12 cellular contexts compared by ENCODE assay signal in the genomic region with DNA sequence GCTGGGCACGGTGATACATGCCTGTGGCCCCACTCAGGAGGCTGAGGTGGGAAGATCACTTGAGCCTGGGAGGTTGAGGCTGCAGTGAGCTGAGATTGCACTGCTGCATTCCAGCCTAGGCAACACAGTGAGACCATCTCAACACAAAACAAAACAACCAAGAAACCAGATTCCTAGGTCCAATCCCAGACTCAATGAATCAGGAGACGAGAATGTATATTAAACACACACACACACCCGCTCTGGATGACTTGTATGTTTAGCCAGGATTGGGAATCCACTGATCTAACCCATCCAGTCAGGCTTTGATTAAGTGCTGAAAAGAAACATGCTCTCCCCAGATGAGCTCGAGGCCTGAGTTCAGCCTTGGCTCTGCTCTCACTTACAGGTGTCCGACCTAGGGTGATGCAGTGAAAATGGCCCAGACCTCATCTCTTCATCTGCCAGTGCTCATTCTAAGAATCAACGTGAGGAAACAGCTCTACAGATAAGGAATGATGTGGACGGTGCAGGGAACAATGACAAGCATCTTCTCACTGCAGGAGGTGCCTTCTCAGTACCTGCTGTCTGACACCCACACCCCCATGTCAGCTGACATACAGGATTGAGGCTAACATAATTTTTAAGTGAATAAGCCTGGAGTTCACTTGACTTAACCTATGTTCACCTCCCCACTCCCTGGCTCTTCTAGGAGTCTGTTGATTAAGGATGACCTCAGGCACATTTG. TPM values are rescaled to one million over a fixed set of nuclear protein-coding genes. Genes with fewer than 3 reads are reported as not detected.
DNase-seq lines count a peak whose midpoint lies in the region; ATAC-seq and TF ChIP-seq lines count a peak whose summit lies in the region.
"Had no signal": no experiment of that assay in that cellular context is flagged by ENCODE, and none has a peak within 500 bp of the region (broad histone marks: within the 10 kb centered on the region; RNA-seq: fewer than 3 reads in every experiment).

No MANE protein-coding gene starts in this region.

- H3K9me3 ChIP-seq in Loucy (ENCODE audit: insufficient read depth, low read depth, low read length) (no peaks in the 10 kb centered on the region), mucosa of descending colon (no peaks in the 10 kb centered on the region)
- H3K9me3 ChIP-seq: lower lobe of right lung had no signal

- H3K4me3 ChIP-seq in AG10803 (ENCODE audit: low read length) (no peak overlapping the region), Loucy (ENCODE audit: low read length, poor library complexity, severe bottlenecking) (no peak overlapping the region), mucosa of descending colon (no peak overlapping the region)
- H3K4me3 ChIP-seq: lower lobe of right lung had no signal

- intact Hi-C loops in mucosa of descending colon (cut with DNase I, micrococcal nuclease), result no loop called here

- peaks cover 11% of the 10 kb centered on the region for H3K36me3 Mint-ChIP-seq in chondrocyte (ENCODE audit: low read depth)

- no peaks in the 10 kb centered on the region for H3K9me2 ChIP-seq in Loucy (replicated peaks; ENCODE audit: low read depth, low read length)

- no peaks in the 10 kb centered on the region for H4K20me1 ChIP-seq in Loucy (ENCODE audit: insufficient read depth, low read length, poor library complexity, severe bottlenecking)

- peak overlapping the region; percentile 76 for H3K27ac Mint-ChIP-seq in chondrocyte (ENCODE audit: unreplicated experiment)

- no peaks in the 10 kb centered on the region for H3K9me3 Mint-ChIP-seq in chondrocyte (ENCODE audit: low read depth)

- no peaks in the 10 kb centered on the region for H3K79me2 ChIP-seq in Loucy (ENCODE audit: insufficient read depth, low read length)
- H3K79me2 ChIP-seq: parathyroid adenoma had no signal

- H3K36me3 ChIP-seq in Loucy (ENCODE audit: insufficient read depth, low read length) (no peaks in the 10 kb centered on the region), mucosa of descending colon (ENCODE audit: low read depth) (no peaks in the 10 kb centered on the region)

- peaks cover 10% of the 10 kb centered on the region for H3K4me1 ChIP-seq in Loucy (ENCODE audit: insufficient read depth, low read length, poor library complexity, severe bottlenecking)
- H3K4me1 ChIP-seq in mucosa of descending colon (ENCODE audit: low read depth), result peaks cover 1% of the 10 kb centered on the region
- H3K4me1 ChIP-seq: parathyroid adenoma had no signal

- no peaks in the 10 kb centered on the region for H3F3A ChIP-seq in Loucy (ENCODE audit: low read depth)

- H3K27me3 ChIP-seq in Loucy (ENCODE audit: insufficient read depth, low read length, poor library complexity, severe bottlenecking), result no peaks in the 10 kb centered on the region

- H3K4me2 ChIP-seq in Loucy (ENCODE audit: low read depth, low read length, poor library complexity, severe bottlenecking), result no peak overlapping the region

- no peak overlapping the region for H3K4me3 Mint-ChIP-seq in chondrocyte (ENCODE audit: unreplicated experiment)

- ATAC-seq in mucosa of descending colon (peak; percentile 5), HG03342 (IDR thresholded peaks at IDR 0.05; ENCODE audit: unreplicated experiment) (no peak), GM19455 (IDR thresholded peaks at IDR 0.05; ENCODE audit: unreplicated experiment) (no peak)

- no peak overlapping the region for H3K9ac ChIP-seq in Loucy (ENCODE audit: low read depth, low read length, poor library complexity, severe bottlenecking)
- H3K9ac ChIP-seq: parathyroid adenoma had no signal

- TF ChIP-seq CTCF in AG10803 (conservative IDR thresholded peaks at IDR 0.05; ENCODE audit: low read length) (no peak), Loucy (conservative IDR thresholded peaks at IDR 0.05; ENCODE audit: low read length) (no peak), chondrocyte (IDR thresholded peaks at IDR 0.05) (no peak), mucosa of descending colon (IDR thresholded peaks at IDR 0.05) (no peak)

- peaks cover 10% of the 10 kb centered on the region for H3K4me1 Mint-ChIP-seq in chondrocyte (ENCODE audit: low read depth)

- peak overlapping the region; percentile 28; the same call in 1 of the 2 replicates for H2AFZ ChIP-seq in Loucy (ENCODE audit: low read length)
- H2AFZ ChIP-seq: parathyroid adenoma had no signal

- H3K27me3 Mint-ChIP-seq in chondrocyte (ENCODE audit: low read depth), result no peaks in the 10 kb centered on the region

- DNase-seq in AG10803 (ENCODE audit: low read depth), result peak; percentile 95
- DNase-seq in chondrocyte (ENCODE audit: low spot score), result no peak
- DNase-seq in mucosa of descending colon, result no peak
- no peak for DNase-seq in midbrain (lab: John Stamatoyannopoulos, UW)
- DNase-seq in activated CD8-positive, alpha-beta memory T cell treated with anti-CD3 and anti-CD28 coated beads, Interleukin-2, amount 50 U/mL, for 48 hours, result no peak
- DNase-seq: effector CD8-positive, alpha-beta T cell; hypothalamus; lower lobe of right lung had no signal

RNA-seq across cellular contexts. Expression of gene SRSF4, which starts 15.3 kb away (rescaled TPM):
- 49.1 to 65.2 TPM (median 50.1 TPM) in 3 replicates for total RNA-seq in chondrocyte
- 100 to 1,000 TPM in 1 of 3 donors, 10 to 100 TPM in 2; 63.7 to 140 (median 75.2) TPM for total RNA-seq in mucosa of descending colon

RNA-seq across cellular contexts. Expression of gene MECR, which starts 33.7 kb away (rescaled TPM):
- total RNA-seq in chondrocyte (15.2 to 24.5 TPM (median 15.6 TPM) in 3 replicates), mucosa of descending colon (10 to 100 TPM; 18.3 to 20.8 (median 19.5) TPM)

RNA-seq across cellular contexts. Expression of gene PTPRU, which starts 39.3 kb away (rescaled TPM):
- total RNA-seq in chondrocyte, result 12.6 to 20.7 TPM (median 14.8 TPM) in 3 replicates
- total RNA-seq in mucosa of descending colon, result 10 to 100 TPM in 1 of 3 donors, 1 to 10 TPM in 2; 1.8 to 14.3 (median 2.2) TPM
